In the genomic region with DNA sequence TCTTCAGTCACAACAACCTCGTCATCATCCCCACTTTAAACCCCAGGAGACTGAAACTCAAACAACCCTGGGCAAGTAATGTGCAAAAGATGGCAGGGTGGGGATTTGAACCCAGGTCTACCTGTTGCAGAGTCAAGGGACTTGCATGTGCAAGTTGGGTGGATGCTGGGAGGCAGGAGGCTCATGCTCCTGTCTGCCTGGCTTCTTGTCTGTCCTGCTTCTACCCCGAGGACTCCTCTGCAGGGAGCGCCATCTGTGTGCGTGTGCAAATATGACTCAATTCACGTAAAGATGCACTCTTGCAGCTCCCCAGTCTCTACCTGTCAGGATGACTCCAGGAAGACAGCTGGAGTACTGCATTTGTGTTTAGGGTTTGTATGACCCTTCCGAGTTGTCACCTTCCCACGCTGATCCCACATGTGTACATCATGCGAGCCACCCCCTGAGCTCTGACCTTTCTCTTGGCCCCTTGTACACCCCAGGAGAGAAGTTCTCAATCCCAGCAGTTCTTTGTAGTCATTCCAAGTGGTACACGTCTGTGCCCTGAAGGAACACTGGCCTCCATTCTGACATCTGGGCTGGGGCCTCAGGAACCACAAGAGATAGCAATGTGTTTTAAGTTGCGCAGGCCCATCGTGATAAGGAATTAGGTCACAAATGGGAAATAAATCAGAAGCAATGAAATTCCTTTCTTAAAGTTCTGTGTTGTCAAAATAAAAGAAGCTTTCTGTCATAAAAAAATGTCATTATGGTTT, we compare ENCODE assay signal across 12 cellular contexts.
DNase-seq lines count a peak whose midpoint lies in the region; ATAC-seq and TF ChIP-seq lines count a peak whose summit lies in the region.
"Had no signal": no experiment of that assay in that cellular context is flagged by ENCODE, and none has a peak within 500 bp of the region (broad histone marks: within the 10 kb centered on the region; RNA-seq: fewer than 3 reads in every experiment).

No MANE protein-coding gene starts in this region.

- peaks cover 2% of the 10 kb centered on the region for H3K36me3 Mint-ChIP-seq in activated CD8-positive, alpha-beta T cell treated with anti-CD3 and anti-CD28 coated beads, Interleukin-2, amount 10 ng/mL, durations not matched to agents 7 days and 5 days (ENCODE audit: low read depth)

- no peak overlapping the region for H3K4me2 ChIP-seq in MM.1S (ENCODE audit: low read depth, low read length)

- no peaks in the 10 kb centered on the region for H4K20me1 ChIP-seq in MM.1S (ENCODE audit: insufficient read depth, low read length)

- no peaks in the 10 kb centered on the region for H3K79me2 ChIP-seq in MM.1S (ENCODE audit: low read length)
- H3K79me2 ChIP-seq: parathyroid adenoma had no signal

- H3K27me3 ChIP-seq in sigmoid colon (no peaks in the 10 kb centered on the region), MM.1S (replicated peaks; ENCODE audit: insufficient read depth, low read length) (no peaks in the 10 kb centered on the region)

- H3K4me1 Mint-ChIP-seq in activated CD8-positive, alpha-beta T cell treated with anti-CD3 and anti-CD28 coated beads, Interleukin-2, amount 10 ng/mL, durations not matched to agents 7 days and 5 days (ENCODE audit: low read depth) = peaks cover 20% of the 10 kb centered on the region

- H3K27ac ChIP-seq in sigmoid colon = peak overlapping the region; percentile 56 to 87 (median 72)
- no peak overlapping the region for H3K27ac ChIP-seq in MM.1S (ENCODE audit: low read length)
- H3K27ac ChIP-seq: 22Rv1, parathyroid adenoma had no signal

- no peaks in the 10 kb centered on the region for H3F3A ChIP-seq in MM.1S (ENCODE audit: insufficient read depth, low read length)

- TF ChIP-seq EP300 in sigmoid colon (IDR thresholded peaks at IDR 0.05) = no peak

- H3K27me3 Mint-ChIP-seq in activated CD8-positive, alpha-beta T cell treated with anti-CD3 and anti-CD28 coated beads, Interleukin-2, amount 10 ng/mL, durations not matched to agents 7 days and 5 days (ENCODE audit: low read depth) = no peaks in the 10 kb centered on the region

- CTCF ChIA-PET in activated CD8-positive, alpha-beta T cell treated with anti-CD3 and anti-CD28 coated beads, Interleukin-2, amount 10 ng/mL, durations not matched to agents 7 days and 5 days (lab: Charles Lee) = interaction anchor here (1.0 to 1.8 kb wide), 5 partner anchors 9 to 336 kb away, joined by 3 to 8 read pairs (median 3); no protein-coding TSS in a partner anchor

- H3K4me3 Mint-ChIP-seq in activated CD8-positive, alpha-beta T cell treated with anti-CD3 and anti-CD28 coated beads, Interleukin-2, amount 10 ng/mL, durations not matched to agents 7 days and 5 days = no peak overlapping the region

- no peak for TF ChIP-seq CTCF in fibroblast of pulmonary artery (IDR thresholded peaks at IDR 0.05; ENCODE audit: low read length, missing control alignments)
- no peak for TF ChIP-seq CTCF in sigmoid colon (IDR thresholded peaks at IDR 0.05)
- TF ChIP-seq CTCF in MM.1S (IDR thresholded peaks at IDR 0.05; ENCODE audit: low read length) = no peak

- 85 to 92% methylated on average over 11 of the region's 11 CpGs for WGBS in sigmoid colon, 2 donors

- H2AFZ ChIP-seq in MM.1S (ENCODE audit: low read length) = no peak overlapping the region
- H2AFZ ChIP-seq: parathyroid adenoma had no signal

- peaks cover 0 to 88% (median 10%) of the 10 kb centered on the region in 4 donors for H3K36me3 ChIP-seq in sigmoid colon
- no peaks in the 10 kb centered on the region for H3K36me3 ChIP-seq in MM.1S (replicated peaks; ENCODE audit: insufficient read depth, low read length)

- ATAC-seq in activated CD8-positive, alpha-beta T cell treated with anti-CD3 and anti-CD28 coated beads, Interleukin-2, amount 10 ng/mL, durations not matched to agents 7 days and 5 days = no peak

- intact Hi-C loops in sigmoid colon (cut with DNase I) = loop anchor here (5.0 kb wide), 3 partner anchors 40 to 95 kb away; a partner anchor contains a TSS

- DNase-seq in DMS53 (lab: John Stamatoyannopoulos, UW) (peak; percentile 45), DMS53 treated with DMSO at 0.1 percent for 48 hours (lab: John Stamatoyannopoulos, UW; ENCODE audit: unreplicated experiment) (no peak), fibroblast of pulmonary artery (ENCODE audit: low read depth) (peak; percentile 64), sigmoid colon (no peak), MM.1S (no peak), islet precursor cell (no peak), germinal center (ENCODE audit: low spot score) (no peak)
- DNase-seq in activated CD8-positive, alpha-beta T cell treated with anti-CD3 and anti-CD28 coated beads, Interleukin-2, amount 10 ng/mL, durations not matched to agents 7 days and 5 days = peak; percentile 17
- DNase-seq: DMS153, NCI-H2029 had no signal

- H3K4me3 ChIP-seq in fibroblast of pulmonary artery (replicated peaks; ENCODE audit: low read depth, low read length) = no peak overlapping the region
- H3K4me3 ChIP-seq in sigmoid colon = no peak overlapping the region
- H3K4me3 ChIP-seq in MM.1S (ENCODE audit: low read length) = no peak overlapping the region

- H3K9me3 ChIP-seq in sigmoid colon (no peaks in the 10 kb centered on the region), MM.1S (replicated peaks; ENCODE audit: insufficient read depth, low read length) (no peaks in the 10 kb centered on the region)

- no peak for TF ChIP-seq POLR2A in sigmoid colon (IDR thresholded peaks at IDR 0.05)

- H3K9ac ChIP-seq in MM.1S (ENCODE audit: low read length) = no peak overlapping the region
- H3K9ac ChIP-seq: parathyroid adenoma had no signal

- H3K9me2 ChIP-seq in MM.1S (replicated peaks; ENCODE audit: insufficient read depth, low read length) = no peaks in the 10 kb centered on the region

- H3K9me3 Mint-ChIP-seq in activated CD8-positive, alpha-beta T cell treated with anti-CD3 and anti-CD28 coated beads, Interleukin-2, amount 10 ng/mL, durations not matched to agents 7 days and 5 days (ENCODE audit: insufficient read depth) = no peaks in the 10 kb centered on the region

- H3K27ac Mint-ChIP-seq in activated CD8-positive, alpha-beta T cell treated with anti-CD3 and anti-CD28 coated beads, Interleukin-2, amount 10 ng/mL, durations not matched to agents 7 days and 5 days = no peak overlapping the region

- H3K4me1 ChIP-seq in sigmoid colon = peaks cover 0 to 64% (median 49%) of the 10 kb centered on the region in 4 donors
- H3K4me1 ChIP-seq in MM.1S (ENCODE audit: low read length) = no peaks in the 10 kb centered on the region
- H3K4me1 ChIP-seq: parathyroid adenoma had no signal

- POLR2A ChIA-PET in activated CD8-positive, alpha-beta T cell treated with anti-CD3 and anti-CD28 coated beads, Interleukin-2, amount 10 ng/mL, durations not matched to agents 7 days and 5 days (lab: Charles Lee) = no interaction called here

Comparison
In these comparisons a context has a peak if more than half of its experiments do, and no peak if none do; other contexts are left out.
1. DNase-seq: peak in DMS53 (single experiment), activated CD8-positive, alpha-beta T cell treated with anti-CD3 and anti-CD28 coated beads, Interleukin-2, amount 10 ng/mL, durations not matched to agents 7 days and 5 days (single experiment) and fibroblast of pulmonary artery (single experiment); none in DMS53 treated with DMSO at 0.1 percent for 48 hours (single experiment), sigmoid colon (single experiment), MM.1S (single experiment), islet precursor cell (single experiment) and germinal center (single experiment).